27 cellular contexts compared by ENCODE assay signal in the genomic region with DNA sequence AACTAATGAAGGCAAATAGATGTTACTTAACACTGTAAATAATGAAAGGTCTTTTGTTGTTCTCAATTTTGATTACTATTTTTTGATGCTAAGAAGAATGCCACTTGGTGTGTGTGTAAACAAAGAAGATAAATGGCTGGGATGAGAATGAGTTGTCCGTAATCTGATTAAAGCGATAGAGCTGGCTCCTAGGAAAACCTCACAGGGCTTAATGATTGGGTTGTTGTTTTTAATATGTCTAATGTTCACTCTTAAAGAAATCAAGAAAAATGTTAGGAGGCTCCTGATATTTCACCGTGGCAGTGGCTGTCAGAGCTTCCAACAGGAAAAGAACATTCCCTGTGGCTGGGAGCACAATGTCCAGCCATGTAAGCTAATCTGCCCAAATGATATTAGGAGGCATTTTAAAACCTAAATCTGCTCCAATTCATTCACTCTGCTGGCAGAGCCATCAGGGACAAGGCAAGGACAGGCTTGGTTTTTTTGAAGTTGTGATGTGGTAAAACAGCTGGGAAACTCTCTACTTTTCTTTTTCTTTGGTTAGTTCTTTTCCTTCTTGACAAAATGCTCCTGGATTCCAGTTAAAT.
DNase-seq lines count a peak whose midpoint lies in the region; ATAC-seq and TF ChIP-seq lines count a peak whose summit lies in the region.
"Had no signal": no experiment of that assay in that cellular context is flagged by ENCODE, and none has a peak within 500 bp of the region (broad histone marks: within the 10 kb centered on the region; RNA-seq: fewer than 3 reads in every experiment).

No MANE protein-coding gene starts in this region.

- H3K9me3 ChIP-seq in PC-3 (ENCODE audit: low read length) = no peaks in the 10 kb centered on the region
- H3K9me3 ChIP-seq: esophagus muscularis mucosa, neutrophil, thoracic aorta, uterus had no signal

- no TSS peak for BruUV-seq in PC-3 (replicated peaks; lab: Mats Ljungman, UMichigan)

- H3K27ac ChIP-seq in PC-3 (ENCODE audit: low read length) = no peak overlapping the region
- H3K27ac ChIP-seq: esophagus muscularis mucosa, neutrophil, thoracic aorta had no signal

- H2AFZ ChIP-seq in PC-3 (ENCODE audit: low read length) = peak overlapping the region; percentile 46; the same call in 1 of the 2 replicates

- H3K27me3 Mint-ChIP-seq in nephron progenitor cell (ENCODE audit: low read depth, poor library complexity) = peaks cover 6% of the 10 kb centered on the region

- no peaks in the 10 kb centered on the region for H3K36me3 ChIP-seq in PC-3 (ENCODE audit: low read depth, low read length)
- H3K36me3 ChIP-seq: esophagus muscularis mucosa, neutrophil, thoracic aorta, uterus had no signal

- H3F3A ChIP-seq in PC-3 (ENCODE audit: low read length, unreplicated experiment) = no peaks in the 10 kb centered on the region

- H3K27me3 ChIP-seq in PC-3 (ENCODE audit: low read length) = no peaks in the 10 kb centered on the region

- H3K9me3 Mint-ChIP-seq in nephron progenitor cell = no peaks in the 10 kb centered on the region
- H3K9me3 Mint-ChIP-seq: dendritic cell treated with granulocyte-macrophage colony-stimulating factor and Interleukin-4, amounts not matched to agents 40 ng/mL and 50 ng/mL, for 4 days; endodermal cell; stimulated activated naive CD8-positive, alpha-beta T cell treated with anti-CD3 and anti-CD28 coated beads, Interleukin-15, Interleukin-2, amounts not matched to agents 100 ng/mL and 50 ng/mL, for 24 hours had no signal

- H3K36me3 Mint-ChIP-seq in nephron progenitor cell (ENCODE audit: low read depth) = no peaks in the 10 kb centered on the region
- H3K36me3 Mint-ChIP-seq: CD4-positive, alpha-beta memory T cell had no signal

- TF ChIP-seq CTCF in PC-3 (conservative IDR thresholded peaks at IDR 0.05; ENCODE audit: low read depth, low read length) = no peak
- TF ChIP-seq CTCF in nephron progenitor cell (IDR thresholded peaks at IDR 0.05) = no peak

- peaks cover 96% of the 10 kb centered on the region for H3K4me1 Mint-ChIP-seq in nephron progenitor cell
- H3K4me1 Mint-ChIP-seq: activated CD4-positive, alpha-beta T cell treated with anti-CD3 and anti-CD28 coated beads for 36 hours; CD4-positive, alpha-beta memory T cell had no signal

- ATAC-seq in PC-3 = no peak
- no peak for ATAC-seq in Right ventricle myocardium superior (ENCODE audit: poor library complexity)
- no peak for ATAC-seq in left colon
- ATAC-seq: activated CD4-positive, alpha-beta T cell treated with anti-CD3 and anti-CD28 coated beads for 36 hours had no signal

- CTCF ChIA-PET in PC-3 (lab: Charles Lee) = no interaction called here

- no peaks in the 10 kb centered on the region for H3K4me1 ChIP-seq in PC-3 (ENCODE audit: insufficient read depth, low read length)
- H3K4me1 ChIP-seq: esophagus muscularis mucosa, uterus had no signal

- H3K4me2 ChIP-seq in PC-3 (ENCODE audit: low read length) = no peak overlapping the region

- no peaks in the 10 kb centered on the region for H4K20me1 ChIP-seq in PC-3 (ENCODE audit: low read length)

- H3K4me3 Mint-ChIP-seq in nephron progenitor cell = peak overlapping the region; percentile 74
- H3K4me3 Mint-ChIP-seq: activated CD4-positive, alpha-beta T cell treated with anti-CD3 and anti-CD28 coated beads for 36 hours; CD4-positive, alpha-beta memory T cell; dendritic cell treated with granulocyte-macrophage colony-stimulating factor and Interleukin-4, amounts not matched to agents 40 ng/mL and 50 ng/mL, for 4 days; endodermal cell; stimulated activated naive CD8-positive, alpha-beta T cell treated with anti-CD3 and anti-CD28 coated beads, Interleukin-15, Interleukin-2, amounts not matched to agents 100 ng/mL and 50 ng/mL, for 24 hours had no signal

- POLR2A ChIA-PET in PC-3 (lab: Charles Lee; ENCODE audit: unreplicated experiment) = no interaction called here

- H3K9ac ChIP-seq in PC-3 (ENCODE audit: low read length) = no peak overlapping the region

- H3K9me2 ChIP-seq in PC-3 (replicated peaks; ENCODE audit: low read length) = no peaks in the 10 kb centered on the region

- H3K27ac Mint-ChIP-seq in nephron progenitor cell = peak overlapping the region; percentile 100
- H3K27ac Mint-ChIP-seq: activated CD4-positive, alpha-beta T cell treated with anti-CD3 and anti-CD28 coated beads for 36 hours; CD4-positive, alpha-beta memory T cell; dendritic cell treated with granulocyte-macrophage colony-stimulating factor and Interleukin-4, amounts not matched to agents 40 ng/mL and 50 ng/mL, for 4 days; endodermal cell; stimulated activated naive CD8-positive, alpha-beta T cell treated with anti-CD3 and anti-CD28 coated beads, Interleukin-15, Interleukin-2, amounts not matched to agents 100 ng/mL and 50 ng/mL, for 24 hours had no signal

- no peaks in the 10 kb centered on the region for H3K79me2 ChIP-seq in PC-3 (ENCODE audit: low read length)

- H3K4me3 ChIP-seq in PC-3 (ENCODE audit: low read length) = no peak overlapping the region
- H3K4me3 ChIP-seq: esophagus muscularis mucosa, thoracic aorta, uterus had no signal

- intact Hi-C loops in PC-3 (cut with micrococcal nuclease) (no loop called here), Right ventricle myocardium superior (cut with DNase I) (no loop called here), left colon (cut with DNase I, micrococcal nuclease) (no loop called here)

- peak; percentile 54 for DNase-seq in NCI-H1105 treated with DMSO at 0.1 percent for 48 hours (lab: John Stamatoyannopoulos, UW)
- DNase-seq in NCI-H1105 (lab: John Stamatoyannopoulos, UW) = no peak
- peak; percentile 48 for DNase-seq in COLO668 (lab: John Stamatoyannopoulos, UW; ENCODE audit: unreplicated experiment)
- no peak for DNase-seq in PC-3
- DNase-seq in nephron progenitor cell = no peak
- no peak for DNase-seq in NCI-H128 (lab: John Stamatoyannopoulos, UW; ENCODE audit: unreplicated experiment)
- DNase-seq in Right ventricle myocardium superior = no peak
- no peak for DNase-seq in left colon
- DNase-seq: activated CD4-positive, alpha-beta T cell treated with anti-CD3 and anti-CD28 coated beads for 36 hours; activated CD8-positive, alpha-beta memory T cell treated with anti-CD3 and anti-CD28 coated beads for 24 hours; activated gamma-delta T cell treated with Interleukin-2 at 50 U/mL for 16 hours; activated T-cell treated with anti-CD3 and anti-CD28 coated beads, Interleukin-2, amount 50 U/mL, for 1 hour; AML-193; CD4-positive, alpha-beta memory T cell; central memory CD4-positive, alpha-beta T cell; DMS53; endodermal cell; GF-D8; mammary epithelial cell; NCI-H2029 treated with DMSO at 0.1 percent for 48 hours; NCI-H526; uterus had no signal

Comparison
In these comparisons a context has a peak if more than half of its experiments do, and no peak if none do; other contexts are left out.
1. DNase-seq: peak in NCI-H1105 treated with DMSO at 0.1 percent for 48 hours (single experiment) and COLO668 (single experiment); none in NCI-H1105 (single experiment), PC-3 (single experiment), nephron progenitor cell (single experiment), NCI-H128 (single experiment), Right ventricle myocardium superior (single experiment) and left colon (0 of 2).